Comparison of ENCODE assay signal across 16 cellular contexts in genomic region chr17:39666231-39666600, GRCh38. TPM values are rescaled to one million over a fixed set of nuclear protein-coding genes. Genes with fewer than 3 reads are reported as not detected.
DNase-seq lines count a peak whose midpoint lies in the region; ATAC-seq and TF ChIP-seq lines count a peak whose summit lies in the region.
"Had no signal": no experiment of that assay in that cellular context is flagged by ENCODE, and none has a peak within 500 bp of the region (broad histone marks: within the 10 kb centered on the region; RNA-seq: fewer than 3 reads in every experiment).

No MANE protein-coding gene starts in this region.

- DNase-seq in breast epithelium (ENCODE audit: low spot score in 2 of 2) (no peak), mammary epithelial cell (no peak), tibial artery (no peak), D341Med (ENCODE audit: low spot score) (no peak)
- DNase-seq: central memory CD4-positive, alpha-beta T cell; MM.1S; NCI-H1930; NCI-H524 treated with DMSO at 0.1 percent for 48 hours; Peyer's patch had no signal

- H3K4me3 ChIP-seq in breast epithelium (no peak overlapping the region), mammary epithelial cell (replicated peaks in 1 of 3; ENCODE audit: insufficient read depth in 1 of 3, low read depth in 2 of 3, low read length in 3 of 3) (no peak overlapping the region), tibial artery (no peak overlapping the region)
- H3K4me3 ChIP-seq: prostate gland had no signal

- TF ChIP-seq POLR2A in breast epithelium (IDR thresholded peaks at IDR 0.05) = no peak

- H3K4me1 ChIP-seq in breast epithelium (peaks cover 16 to 34% of the 10 kb centered on the region in 2 donors), mammary epithelial cell (ENCODE audit: insufficient read depth, low read length) (peaks cover 6% of the 10 kb centered on the region), tibial artery (peaks cover 7 to 80% (median 64%) of the 10 kb centered on the region in 4 donors)

- WGBS in mammary epithelial cell (ENCODE audit: low coverage, missing lambda C conversion rate) = 50% methylated on average over 2 of the region's 2 CpGs

- no peaks in the 10 kb centered on the region for H3K79me2 ChIP-seq in mammary epithelial cell (ENCODE audit: insufficient read depth, low read length)

- intact Hi-C loops in breast epithelium (cut with DNase I; ENCODE audit: low total_unique reads) (no loop called here), mammary epithelial cell (cut with micrococcal nuclease) (no loop called here), tibial artery (cut with DNase I; ENCODE audit: low total_unique reads) (no loop called here)

- BruUV-seq in mammary epithelial cell (replicated peaks; lab: Mats Ljungman, UMichigan) = no TSS peak

- CTCF ChIA-PET in mammary epithelial cell (lab: Charles Lee; ENCODE audit: low non-redundant PET) = no interaction called here

- no peak overlapping the region for H2AFZ ChIP-seq in mammary epithelial cell (ENCODE audit: low read depth, low read length)

- no peaks in the 10 kb centered on the region for H4K20me1 ChIP-seq in mammary epithelial cell (ENCODE audit: insufficient read depth, low read length)

- in situ Hi-C loops in mammary epithelial cell (cut with MboI; ENCODE audit: low sequenced_read_pairs in 2 of 2) = no loop called here

- no peak overlapping the region for H3K9ac ChIP-seq in mammary epithelial cell (ENCODE audit: insufficient read depth, low read length)

- H3K36me3 ChIP-seq in breast epithelium (peaks cover 6% of the 10 kb centered on the region), mammary epithelial cell (ENCODE audit: insufficient read depth, low read length) (no peaks in the 10 kb centered on the region), tibial artery (peaks cover 0 to 19% (median 11%) of the 10 kb centered on the region in 3 donors)
- H3K36me3 ChIP-seq: prostate gland had no signal

- dilution Hi-C loops in mammary epithelial cell (cut with HindIII; ENCODE audit: low sequenced_read_pairs) = no loop called here

- ATAC-seq in GM19351 (IDR thresholded peaks at IDR 0.05; ENCODE audit: unreplicated experiment) = no peak
- ATAC-seq in HG02840 (IDR thresholded peaks at IDR 0.05; ENCODE audit: low FRiP score, unreplicated experiment) = no peak

- TF ChIP-seq CTCF in breast epithelium (IDR thresholded peaks at IDR 0.05) = no peak
- no peak for TF ChIP-seq CTCF in mammary epithelial cell (conservative IDR thresholded peaks at IDR 0.05 in 1 of 2, IDR thresholded peaks at IDR 0.05 in 1 of 2; ENCODE audit: extremely low read depth in 1 of 2, insufficient read depth in 1 of 2, low read depth in 1 of 2, low read length in 2 of 2)
- no peak for TF ChIP-seq CTCF in tibial artery (IDR thresholded peaks at IDR 0.05)

- H3K27ac ChIP-seq in breast epithelium = peak overlapping the region; percentile 68 to 76
- no peak overlapping the region for H3K27ac ChIP-seq in mammary epithelial cell (ENCODE audit: insufficient read depth, low read depth, low read length)
- H3K27ac ChIP-seq in angular gyrus (ENCODE audit: low read depth, low read length) = peak overlapping the region; percentile 64
- H3K27ac ChIP-seq in layer of hippocampus (ENCODE audit: low read depth, low read length) = peak overlapping the region; percentile 48
- peak overlapping the region; percentile 68 to 81 for H3K27ac ChIP-seq in tibial artery
- H3K27ac ChIP-seq: prostate gland, suprapubic skin had no signal

- H3K4me2 ChIP-seq in mammary epithelial cell (ENCODE audit: insufficient read depth, low read depth, low read length) = no peak overlapping the region

- H3K27me3 ChIP-seq in breast epithelium (peaks cover 3 to 12% of the 10 kb centered on the region in 2 donors), mammary epithelial cell (ENCODE audit: insufficient read depth, low read length) (no peaks in the 10 kb centered on the region), layer of hippocampus (ENCODE audit: control insufficient read depth, insufficient read depth, low read length) (peaks cover 10% of the 10 kb centered on the region), tibial artery (no peaks in the 10 kb centered on the region)

- H3K9me3 ChIP-seq in breast epithelium (no peaks in the 10 kb centered on the region), mammary epithelial cell (replicated peaks; ENCODE audit: insufficient read depth, low read length) (no peaks in the 10 kb centered on the region), tibial artery (no peaks in the 10 kb centered on the region)
- H3K9me3 ChIP-seq: Peyer's patch, prostate gland, suprapubic skin had no signal

RNA-seq across cellular contexts. Expression of gene TCAP, which starts 1.1 kb away (rescaled TPM):
- under 1 TPM; 0.48 to 0.73 (median 0.66) TPM for total RNA-seq in breast epithelium
- total RNA-seq in mammary epithelial cell = under 1 TPM; 0.33 to 0.42 TPM
- polyA plus RNA-seq in mammary epithelial cell = 0.10 TPM
- not detected for polyA minus RNA-seq in mammary epithelial cell

RNA-seq across cellular contexts. Expression of gene PNMT, which starts 2.0 kb away (rescaled TPM):
- total RNA-seq in breast epithelium (1 to 10 TPM; 1.6 to 9.5 (median 5.1) TPM), mammary epithelial cell (not detected)
- polyA plus RNA-seq in mammary epithelial cell = not detected
- not detected for polyA minus RNA-seq in mammary epithelial cell
- total RNA-seq: HT1080 had no signal

RNA-seq across cellular contexts. Expression of gene PGAP3, which starts 21.6 kb away (rescaled TPM):
- total RNA-seq in breast epithelium = 10 to 100 TPM; 11.7 to 23.7 (median 21.6) TPM
- 10 to 100 TPM in 1 of 2 donors, 1 to 10 TPM in 1; 8.3 to 13.2 TPM for total RNA-seq in mammary epithelial cell
- polyA plus RNA-seq in mammary epithelial cell = 5.0 TPM
- polyA minus RNA-seq in mammary epithelial cell = 6.7 TPM

RNA-seq across cellular contexts. Expression of gene STARD3, which starts 29.3 kb away (rescaled TPM):
- total RNA-seq in breast epithelium = 10 to 100 TPM; 37.0 to 43.9 (median 42.0) TPM
- 10 to 100 TPM; 20.2 to 35.7 TPM for total RNA-seq in mammary epithelial cell
- polyA plus RNA-seq in mammary epithelial cell = 36.7 TPM
- polyA minus RNA-seq in mammary epithelial cell = 18.9 TPM

RNA-seq across cellular contexts. Expression of gene ERBB2, which starts 33.6 kb away (rescaled TPM):
- 100 to 1,000 TPM in 1 of 3 donors, 10 to 100 TPM in 2; 13.1 to 118 (median 59.0) TPM for total RNA-seq in breast epithelium
- total RNA-seq in mammary epithelial cell = 10 to 100 TPM; 54.3 to 66.5 TPM
- polyA plus RNA-seq in mammary epithelial cell = 28.4 TPM
- polyA minus RNA-seq in mammary epithelial cell = 222 TPM
